In genomic region chr1:55069280-55069679, GRCh38 we compare ENCODE assay signal across 2 cellular contexts.
TF ChIP-seq lines count a peak whose summit lies in the region.

No MANE protein-coding gene starts in this region.

TF ChIP-seq in K562, 482 proteins besides CTCF, POLR2A, EP300 and RAD21:
- TF ChIP-seq SRF (CRISPR knock-in tag; IDR thresholded peaks at IDR 0.05) (no peak), ZNF431 (CRISPR knock-in tag; IDR thresholded peaks at IDR 0.05) (no peak), SRSF7 (optimal IDR thresholded peaks at IDR 0.05; ENCODE audit: low read depth, low read length) (no peak), CEBPZ (IDR thresholded peaks at IDR 0.05; ENCODE audit: borderline replicate concordance, low read depth, low read length) (no peak), POLR2B (IDR thresholded peaks at IDR 0.05; ENCODE audit: low read depth, partially characterized antibody) (peak; percentile 26), MYNN (IDR thresholded peaks at IDR 0.05) (peak; percentile 22; the same call in 1 of the 2 replicates), MYNN (CRISPR knock-in tag; IDR thresholded peaks at IDR 0.05) (no peak), KDM2B (CRISPR knock-in tag; IDR thresholded peaks at IDR 0.05) (no peak), SUPT5H (IDR thresholded peaks at IDR 0.05) (peak; percentile 30)
TF ChIP-seq in K562: peak in this region for 3.

TF ChIP-seq in HepG2, 621 proteins besides CTCF, POLR2A, EP300 and RAD21:
- TF ChIP-seq ATF7 (IDR thresholded peaks at IDR 0.05), result no peak
- no peak for TF ChIP-seq ATF7 (CRISPR knock-in tag; IDR thresholded peaks at IDR 0.05)
- TF ChIP-seq ZNF10 (CRISPR knock-in tag; IDR thresholded peaks at IDR 0.05; ENCODE audit: borderline replicate concordance, low read depth), result no peak
- peak; percentile 64 for TF ChIP-seq RBM22 (optimal IDR thresholded peaks at IDR 0.05; ENCODE audit: low read length)
